Comparison of ENCODE assay signal across 25 cellular contexts in the genomic region with DNA sequence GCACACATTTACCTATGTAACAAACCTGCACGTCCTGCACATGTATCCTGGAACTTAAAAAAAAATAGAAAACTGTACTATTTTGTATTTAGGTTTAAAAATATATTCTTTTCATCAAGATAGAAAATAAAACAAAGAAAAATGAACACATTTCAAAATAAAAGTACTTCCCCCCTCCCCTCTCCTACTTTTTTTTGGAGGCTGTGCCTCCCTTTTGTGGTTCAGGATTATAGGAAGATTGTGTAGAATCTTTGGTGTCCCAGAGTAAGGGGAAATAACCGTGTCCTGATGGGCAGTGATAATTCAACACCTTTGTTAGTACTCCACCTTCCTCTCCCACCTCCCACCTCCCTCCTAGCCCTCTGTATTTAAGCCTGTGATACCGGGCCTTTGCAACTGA.
"Had no signal": no experiment of that assay in that cellular context is flagged by ENCODE, and none has a peak within 500 bp of the region (broad histone marks: within the 10 kb centered on the region; RNA-seq: fewer than 3 reads in every experiment).

No MANE protein-coding gene starts in this region.

- H3K27me3 ChIP-seq: ovary, suprapubic skin, vagina had no signal

- H3K27ac ChIP-seq: lower lobe of right lung, ovary, suprapubic skin, vagina had no signal

- DNase-seq: cerebellar nuclear complex; cortex of kidney; effector memory CD8-positive, alpha-beta T cell; erythroblast; hypothalamus; immature natural killer cell; islet precursor cell; kidney glomerular epithelial cell; left colon; left ventricle myocardium superior; lower lobe of right lung; mucosa of descending colon; naive B cell; ovary; stimulated activated CD4-positive, alpha-beta T cell treated with anti-CD3 and anti-CD28 coated beads, Interleukin-15, amount 100 ng/mL, for 24 hours; stimulated activated CD4-positive, alpha-beta T cell treated with anti-CD3 and anti-CD28 coated beads, Interleukin-2, amount 100 ng/mL, for 48 hours; stimulated activated naive CD4-positive, alpha-beta T cell; stimulated activated naive CD8-positive, alpha-beta T cell treated with anti-CD3 and anti-CD28 coated beads, Interleukin-15, amount 100 ng/mL, for 72 hours; trophoblast cell had no signal

- H3K36me3 ChIP-seq: ovary had no signal

- H3K9me3 ChIP-seq: lower lobe of right lung, mucosa of descending colon, ovary, suprapubic skin, vagina had no signal

- FAIRE-seq: endometrium, frontal cortex had no signal

- H3K4me3 ChIP-seq: lower lobe of right lung, mucosa of descending colon, ovary, skin epidermis, suprapubic skin, vagina had no signal

- H3K4me1 ChIP-seq: lower lobe of right lung, vagina had no signal

- ATAC-seq: effector memory CD8-positive, alpha-beta T cell; left colon; lower lobe of right lung; mucosa of descending colon; natural killer cell treated with Interleukin-12 subunit alpha and Interleukin-12 subunit beta and Interleukin-15 and Interleukin-18, amount 100 ng/mL, for 72 hours; stimulated activated naive CD8-positive, alpha-beta T cell treated with anti-CD3 and anti-CD28 coated beads, Interleukin-15, amount 100 ng/mL, for 72 hours had no signal
